Comparison of ENCODE assay signal across 2 cellular contexts in the genomic region with DNA sequence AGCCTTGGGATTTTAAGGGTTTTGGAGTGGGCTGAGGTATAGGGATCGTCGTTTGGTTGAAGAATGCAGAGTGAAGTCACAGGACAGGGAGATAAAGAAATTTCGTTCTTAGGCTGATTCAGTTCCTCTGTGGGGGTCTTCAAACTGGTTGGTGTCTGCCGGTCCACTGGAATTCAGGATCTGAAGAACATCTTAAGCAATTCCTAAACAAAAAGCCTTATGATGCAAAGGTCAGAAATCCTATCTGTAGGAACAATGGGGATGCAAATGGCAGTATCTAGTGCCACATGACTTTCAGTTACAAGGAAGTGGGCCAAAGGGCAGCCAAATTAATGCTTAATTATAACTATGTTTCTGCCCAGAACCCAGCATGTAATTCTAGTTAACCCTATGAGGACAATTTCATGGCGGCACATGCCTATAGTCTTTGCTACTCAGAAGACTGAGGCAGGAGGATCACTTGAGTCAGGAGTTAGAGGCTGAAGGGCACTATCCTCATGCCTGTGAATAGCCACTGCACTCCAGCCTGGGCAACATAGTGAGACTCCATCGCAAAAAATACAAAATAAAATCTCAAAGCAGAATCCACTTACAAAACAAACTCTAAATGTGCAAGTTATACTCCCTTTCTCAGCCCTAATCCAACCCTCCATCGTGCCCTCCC.
A peak's percentile ranks its signal among the peaks of the same experiment; 100 is the strongest.
TF ChIP-seq lines count a peak whose summit lies in the region.

No MANE protein-coding gene starts in this region.

TF ChIP-seq in H1, 55 proteins besides CTCF, POLR2A, EP300 and RAD21:
- TF ChIP-seq KDM1A (IDR thresholded peaks at IDR 0.05; ENCODE audit: borderline replicate concordance, low read length) (peak; percentile 84; the same call in 1 of the 2 replicates), CEBPB (IDR thresholded peaks at IDR 0.05; ENCODE audit: low read depth, low read length) (peak; percentile 50; the same call in 1 of the 2 replicates), KDM4A (IDR thresholded peaks at IDR 0.05; ENCODE audit: low read depth, low read length, severe bottlenecking) (no peak)

TF ChIP-seq in liver, 16 proteins besides CTCF, POLR2A, EP300 and RAD21:
- TF ChIP-seq HNF4A (conservative IDR thresholded peaks at IDR 0.05): peak in 1 of 2 donors; percentile 29
- TF ChIP-seq, protein P1, sequence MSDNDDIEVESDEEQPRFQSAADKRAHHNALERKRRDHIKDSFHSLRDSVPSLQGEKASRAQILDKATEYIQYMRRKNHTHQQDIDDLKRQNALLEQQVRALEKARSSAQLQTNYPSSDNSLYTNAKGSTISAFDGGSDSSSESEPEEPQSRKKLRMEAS (IDR thresholded peaks at IDR 0.05): no peak
